8 cellular contexts compared by ENCODE assay signal in the genomic region with DNA sequence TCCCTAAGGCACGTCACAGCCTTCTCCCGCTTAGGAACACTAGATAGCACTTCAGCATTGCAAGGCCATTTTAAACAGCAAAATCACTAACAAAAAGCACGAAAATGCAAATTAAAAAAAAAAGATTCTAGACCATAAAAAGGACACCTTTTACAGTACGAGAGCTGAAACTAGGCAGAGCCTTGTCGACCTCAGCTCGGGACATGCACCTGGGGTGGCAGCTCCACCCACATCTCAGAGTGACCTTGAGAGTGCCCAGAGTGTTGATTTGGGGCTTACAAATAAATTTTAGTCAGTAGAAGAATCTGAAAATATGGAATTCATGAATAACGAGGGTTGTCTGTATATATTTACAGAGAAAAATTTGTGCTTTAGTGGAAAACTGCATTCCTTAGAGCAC. TPM values are rescaled to one million over a fixed set of nuclear protein-coding genes. Genes with fewer than 3 reads are reported as not detected.
DNase-seq lines count a peak whose midpoint lies in the region; ATAC-seq and TF ChIP-seq lines count a peak whose summit lies in the region.

No MANE protein-coding gene starts in this region.

- H3K4me2 ChIP-seq in HCT116 (ENCODE audit: low read length) = peak overlapping the region; percentile 90

- no peak for TF ChIP-seq RAD21 in HCT116 (IDR thresholded peaks at IDR 0.05; ENCODE audit: low read depth)

- peak overlapping the region; percentile 85 for H3K27ac Mint-ChIP-seq in memory B cell

- peaks cover 6% of the 10 kb centered on the region for H3K4me1 Mint-ChIP-seq in memory B cell

- CTCF ChIA-PET in HCT116 (lab: Charles Lee) = no interaction called here

- H3K4me3 ChIP-seq in HCT116 (replicated peaks in 1 of 2; ENCODE audit: low read depth in 1 of 2, low read length in 2 of 2) (peak overlapping the region; percentile 89 to 90), astrocyte of the cerebellum (ENCODE audit: low read depth, low read length) (peak overlapping the region; percentile 60)

- H3K9me3 Mint-ChIP-seq in memory B cell = no peaks in the 10 kb centered on the region

- peaks cover 9 to 12% of the 10 kb centered on the region in 2 experiments; a peak in 3 of 4 replicates for H3K36me3 ChIP-seq in HCT116 (ENCODE audit: control insufficient read depth in 1 of 2, insufficient read depth in 2 of 2, low read length in 2 of 2)

- H4K20me1 ChIP-seq in HCT116 (ENCODE audit: insufficient read depth) = no peaks in the 10 kb centered on the region

- POLR2A ChIA-PET in HCT116 (lab: Charles Lee) = no interaction called here

- H3K27me3 Mint-ChIP-seq in memory B cell = no peaks in the 10 kb centered on the region

- no TSS peak for BruUV-seq in HCT116 (replicated peaks; lab: Mats Ljungman, UMichigan)

- TF ChIP-seq POLR2A in HCT116 (IDR thresholded peaks at IDR 0.05; ENCODE audit: borderline replicate concordance, extremely low read depth, insufficient read depth, insufficient read length) = no peak

- H3K27me3 ChIP-seq in HCT116 (ENCODE audit: insufficient read depth, low read length) = no peaks in the 10 kb centered on the region

- H3K36me3 Mint-ChIP-seq in memory B cell = peaks cover 14% of the 10 kb centered on the region

- no peak overlapping the region for H2AFZ ChIP-seq in HCT116 (ENCODE audit: low read depth, low read length, poor library complexity, severe bottlenecking)

- H3K27ac ChIP-seq in 22Rv1 = peak overlapping the region; percentile 54
- no peak overlapping the region for H3K27ac ChIP-seq in HCT116 (ENCODE audit: low read depth, low read length)

- DNase-seq in HCT116 (ENCODE audit: low read depth, low spot score) = no peak
- no peak for DNase-seq in astrocyte of the cerebellum (ENCODE audit: low read depth)
- no peak for DNase-seq in memory B cell (ENCODE audit: low spot score in 2 of 2)
- no peak for DNase-seq in amygdala (lab: John Stamatoyannopoulos, UW)
- DNase-seq in GDM1 (lab: John Stamatoyannopoulos, UW) = no peak
- DNase-seq in COR-L47 (lab: John Stamatoyannopoulos, UW) = no peak
- DNase-seq in GM19240 (ENCODE audit: insufficient read length, low spot score) = no peak

- H3K9me2 ChIP-seq in HCT116 (ENCODE audit: insufficient read depth) = no peaks in the 10 kb centered on the region

- H3K9ac ChIP-seq in HCT116 (ENCODE audit: low read length) = peak overlapping the region; percentile 77

- TF ChIP-seq CTCF in 22Rv1 (IDR thresholded peaks at IDR 0.05) (no peak), HCT116 (IDR thresholded peaks at IDR 0.05 in 2 of 3, conservative IDR thresholded peaks at IDR 0.05 in 1 of 3; ENCODE audit: borderline replicate concordance in 1 of 3, insufficient read depth in 1 of 3, low read depth in 2 of 3, low read length in 2 of 3) (no peak), astrocyte of the cerebellum (IDR thresholded peaks at IDR 0.05; ENCODE audit: low read depth, low read length, missing control alignments) (no peak)

- intact Hi-C loops in HCT116 (cut with micrococcal nuclease) = no loop called here

- peaks cover 6 to 27% of the 10 kb centered on the region in 2 experiments; a peak in 3 of 4 replicates for H3K4me1 ChIP-seq in HCT116 (ENCODE audit: control insufficient read depth in 1 of 2, insufficient read depth in 2 of 2, low read length in 2 of 2)

- in situ Hi-C loops in astrocyte of the cerebellum (cut with HindIII; ENCODE audit: low sequenced_read_pairs) = no loop called here

- H3K79me2 ChIP-seq in HCT116 (ENCODE audit: insufficient read depth, low read length) = peaks cover 11% of the 10 kb centered on the region

- RAD21 ChIA-PET in HCT116 (lab: Charles Lee; ENCODE audit: low non-redundant PET in 1 of 2, low total read pairs in 2 of 2, uncharacterized antibody in 2 of 2, unreplicated experiment in 2 of 2) = no interaction called here

- no peak for ATAC-seq in HCT116
- no peak for ATAC-seq in memory B cell (ENCODE audit: low read depth)

- no peaks in the 10 kb centered on the region for H3K9me3 ChIP-seq in HCT116 (ENCODE audit: control insufficient read depth in 1 of 2, insufficient read depth in 1 of 2, low read depth in 1 of 2, low read length in 2 of 2)

- H3K4me3 Mint-ChIP-seq in memory B cell = peak overlapping the region; percentile 91

TF ChIP-seq in HCT116, 20 proteins besides CTCF, POLR2A, EP300 and RAD21:
- TF ChIP-seq, protein P1, sequence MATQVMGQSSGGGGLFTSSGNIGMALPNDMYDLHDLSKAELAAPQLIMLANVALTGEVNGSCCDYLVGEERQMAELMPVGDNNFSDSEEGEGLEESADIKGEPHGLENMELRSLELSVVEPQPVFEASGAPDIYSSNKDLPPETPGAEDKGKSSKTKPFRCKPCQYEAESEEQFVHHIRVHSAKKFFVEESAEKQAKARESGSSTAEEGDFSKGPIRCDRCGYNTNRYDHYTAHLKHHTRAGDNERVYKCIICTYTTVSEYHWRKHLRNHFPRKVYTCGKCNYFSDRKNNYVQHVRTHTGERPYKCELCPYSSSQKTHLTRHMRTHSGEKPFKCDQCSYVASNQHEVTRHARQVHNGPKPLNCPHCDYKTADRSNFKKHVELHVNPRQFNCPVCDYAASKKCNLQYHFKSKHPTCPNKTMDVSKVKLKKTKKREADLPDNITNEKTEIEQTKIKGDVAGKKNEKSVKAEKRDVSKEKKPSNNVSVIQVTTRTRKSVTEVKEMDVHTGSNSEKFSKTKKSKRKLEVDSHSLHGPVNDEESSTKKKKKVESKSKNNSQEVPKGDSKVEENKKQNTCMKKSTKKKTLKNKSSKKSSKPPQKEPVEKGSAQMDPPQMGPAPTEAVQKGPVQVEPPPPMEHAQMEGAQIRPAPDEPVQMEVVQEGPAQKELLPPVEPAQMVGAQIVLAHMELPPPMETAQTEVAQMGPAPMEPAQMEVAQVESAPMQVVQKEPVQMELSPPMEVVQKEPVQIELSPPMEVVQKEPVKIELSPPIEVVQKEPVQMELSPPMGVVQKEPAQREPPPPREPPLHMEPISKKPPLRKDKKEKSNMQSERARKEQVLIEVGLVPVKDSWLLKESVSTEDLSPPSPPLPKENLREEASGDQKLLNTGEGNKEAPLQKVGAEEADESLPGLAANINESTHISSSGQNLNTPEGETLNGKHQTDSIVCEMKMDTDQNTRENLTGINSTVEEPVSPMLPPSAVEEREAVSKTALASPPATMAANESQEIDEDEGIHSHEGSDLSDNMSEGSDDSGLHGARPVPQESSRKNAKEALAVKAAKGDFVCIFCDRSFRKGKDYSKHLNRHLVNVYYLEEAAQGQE (IDR thresholded peaks at IDR 0.05; ENCODE audit: low read depth) = no peak
- no peak for TF ChIP-seq SIN3A (IDR thresholded peaks at IDR 0.05; ENCODE audit: low read depth)
- TF ChIP-seq JUND (IDR thresholded peaks at IDR 0.05) = no peak
- TF ChIP-seq, protein P2, sequence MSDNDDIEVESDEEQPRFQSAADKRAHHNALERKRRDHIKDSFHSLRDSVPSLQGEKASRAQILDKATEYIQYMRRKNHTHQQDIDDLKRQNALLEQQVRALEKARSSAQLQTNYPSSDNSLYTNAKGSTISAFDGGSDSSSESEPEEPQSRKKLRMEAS (IDR thresholded peaks at IDR 0.05) = no peak
- no peak for TF ChIP-seq YY1 (IDR thresholded peaks at IDR 0.05; ENCODE audit: extremely low read depth, insufficient replicate concordance, low read depth, low read length)
- TF ChIP-seq CEBPB (IDR thresholded peaks at IDR 0.05; ENCODE audit: low read depth) = no peak
- TF ChIP-seq, protein P3, sequence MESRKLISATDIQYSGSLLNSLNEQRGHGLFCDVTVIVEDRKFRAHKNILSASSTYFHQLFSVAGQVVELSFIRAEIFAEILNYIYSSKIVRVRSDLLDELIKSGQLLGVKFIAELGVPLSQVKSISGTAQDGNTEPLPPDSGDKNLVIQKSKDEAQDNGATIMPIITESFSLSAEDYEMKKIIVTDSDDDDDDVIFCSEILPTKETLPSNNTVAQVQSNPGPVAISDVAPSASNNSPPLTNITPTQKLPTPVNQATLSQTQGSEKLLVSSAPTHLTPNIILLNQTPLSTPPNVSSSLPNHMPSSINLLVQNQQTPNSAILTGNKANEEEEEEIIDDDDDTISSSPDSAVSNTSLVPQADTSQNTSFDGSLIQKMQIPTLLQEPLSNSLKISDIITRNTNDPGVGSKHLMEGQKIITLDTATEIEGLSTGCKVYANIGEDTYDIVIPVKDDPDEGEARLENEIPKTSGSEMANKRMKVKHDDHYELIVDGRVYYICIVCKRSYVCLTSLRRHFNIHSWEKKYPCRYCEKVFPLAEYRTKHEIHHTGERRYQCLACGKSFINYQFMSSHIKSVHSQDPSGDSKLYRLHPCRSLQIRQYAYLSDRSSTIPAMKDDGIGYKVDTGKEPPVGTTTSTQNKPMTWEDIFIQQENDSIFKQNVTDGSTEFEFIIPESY (IDR thresholded peaks at IDR 0.05; ENCODE audit: extremely low read depth, insufficient replicate concordance, low read length) = no peak
- TF ChIP-seq POLR2AphosphoS5 (IDR thresholded peaks at IDR 0.05; ENCODE audit: low read depth, low read length) = no peak

RNA-seq across cellular contexts. Expression of a gene that starts 1.1 kb away (rescaled TPM):
- 156 TPM for total RNA-seq in HCT116 (2021; ENCODE audit: unreplicated experiment)
- polyA plus RNA-seq in HCT116 (2012) = 179 and 202 TPM in 2 replicates

RNA-seq across cellular contexts. Expression of a gene that starts 38.2 kb away (rescaled TPM):
- 28.0 TPM for total RNA-seq in HCT116 (2021; ENCODE audit: unreplicated experiment)
- 15.9 and 16.8 TPM in 2 replicates for polyA plus RNA-seq in HCT116 (2012)

RNA-seq across cellular contexts. Expression of a gene that starts 58.1 kb away (rescaled TPM):
- 12.9 TPM for total RNA-seq in HCT116 (2021; ENCODE audit: unreplicated experiment)
- polyA plus RNA-seq in HCT116 (2012) = 10.4 and 12.1 TPM in 2 replicates
